ENCODE assay signal across 1 cellular context in genomic region chr2:200888719-200889625, GRCh38.
TF ChIP-seq lines count a peak whose summit lies in the region.

Gene NIF3L1, plus strand, starts transcription at chr2:200889371. Its CDS starts 2,573 bp downstream, at chr2:200891944.
Gene PPIL3, minus strand, starts transcription at chr2:200889077. Its CDS starts 1,462 bp downstream, at chr2:200887615.

TF ChIP-seq in WTC11, 78 proteins besides CTCF, POLR2A, EP300 and RAD21 (continued from another document):
- TF ChIP-seq ZNF532 (CRISPR knock-in tag; IDR thresholded peaks at IDR 0.05; ENCODE audit: borderline replicate concordance) (no peak), ETV6 (CRISPR knock-in tag; IDR thresholded peaks at IDR 0.05) (peak; percentile 93), SMAD4 (CRISPR knock-in tag; IDR thresholded peaks at IDR 0.05) (no peak), SP1 (CRISPR knock-in tag; conservative IDR thresholded peaks at IDR 0.05) (peak; percentile 80), FOXK1 (CRISPR knock-in tag; IDR thresholded peaks at IDR 0.05) (peak; percentile 43; the same call in 1 of the 2 replicates), PRDM15 (CRISPR knock-in tag; IDR thresholded peaks at IDR 0.05) (no peak), AR (CRISPR knock-in tag; IDR thresholded peaks at IDR 0.05) (no peak; the same call in 1 of the 2 replicates), TEAD1 (CRISPR knock-in tag; IDR thresholded peaks at IDR 0.05) (no peak), HMGXB4 (CRISPR knock-in tag; IDR thresholded peaks at IDR 0.05) (peak; percentile 21; the same call in 1 of the 2 replicates), IRF1 (CRISPR knock-in tag; IDR thresholded peaks at IDR 0.05) (no peak), MAX (CRISPR knock-in tag; IDR thresholded peaks at IDR 0.05) (0 out of 2 replicates have a peak, but pooled peaks have one; percentile 39), ZMAT4 (CRISPR knock-in tag; IDR thresholded peaks at IDR 0.05) (no peak), FOXJ3 (CRISPR knock-in tag; IDR thresholded peaks at IDR 0.05; ENCODE audit: borderline replicate concordance) (no peak), MYBL2 (CRISPR knock-in tag; IDR thresholded peaks at IDR 0.05) (peak; percentile 87; the same call in 1 of the 2 replicates), ZNF512 (CRISPR knock-in tag; IDR thresholded peaks at IDR 0.05; ENCODE audit: borderline replicate concordance) (no peak), CDX4 (CRISPR knock-in tag; IDR thresholded peaks at IDR 0.05; ENCODE audit: borderline replicate concordance) (no peak), ATF1 (CRISPR knock-in tag; IDR thresholded peaks at IDR 0.05) (0 out of 2 replicates have a peak, but pooled peaks have one; percentile 54), KAT7 (CRISPR knock-in tag; IDR thresholded peaks at IDR 0.05; ENCODE audit: borderline replicate concordance) (no peak), E2F5 (CRISPR knock-in tag; IDR thresholded peaks at IDR 0.05) (peak; percentile 70; the same call in 1 of the 2 replicates)
